In the genomic region with DNA sequence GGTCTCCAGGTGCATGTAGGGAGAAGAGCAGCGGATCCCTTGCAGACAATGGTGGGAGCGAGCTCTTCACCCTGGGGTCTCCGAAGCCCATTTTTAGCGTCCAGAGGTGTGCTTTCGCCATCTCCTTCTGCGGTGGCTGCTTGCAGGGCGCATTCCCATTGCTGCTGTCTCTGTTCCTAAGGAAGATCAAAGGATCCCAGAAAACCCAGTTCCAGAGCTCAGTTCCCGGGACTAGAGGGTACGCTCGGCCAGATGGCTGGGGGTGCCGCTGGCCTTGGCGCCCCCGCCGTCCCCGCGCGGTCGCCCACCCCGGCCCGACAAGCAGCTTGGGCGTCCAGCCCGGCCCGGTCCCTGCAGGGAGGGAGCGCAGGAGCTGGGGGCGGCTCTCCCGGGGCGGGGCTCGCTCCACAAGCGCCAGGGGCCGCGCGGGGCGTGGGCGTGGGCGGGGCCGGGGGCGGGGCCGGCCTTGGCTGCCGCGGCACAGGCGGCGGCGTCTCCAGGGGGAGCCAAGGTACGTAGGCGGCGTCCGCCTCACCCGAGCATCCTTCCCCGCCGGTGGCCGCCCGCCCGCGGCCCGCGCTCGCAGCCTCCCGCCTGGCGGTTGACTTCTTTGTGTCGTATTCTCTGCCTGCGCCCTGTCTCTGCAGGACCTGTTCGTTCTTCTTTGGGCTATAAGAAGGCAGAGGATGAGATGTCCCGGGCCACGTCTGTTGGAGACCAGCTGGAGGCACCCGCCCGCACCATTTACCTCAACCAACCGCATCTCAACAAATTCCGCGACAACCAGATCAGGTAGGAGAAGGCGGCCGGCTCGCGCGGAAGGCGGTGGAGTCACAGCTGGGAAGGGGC, we compare ENCODE assay signal across 8 cellular contexts.
DNase-seq lines count a peak whose midpoint lies in the region; ATAC-seq and TF ChIP-seq lines count a peak whose summit lies in the region.

No MANE protein-coding gene starts in this region.

- H3K4me3 ChIP-seq in GM06990 (replicated peaks; ENCODE audit: low read depth, low read length) (no peak overlapping the region), astrocyte of the cerebellum (ENCODE audit: low read depth, low read length) (peak overlapping the region; percentile 42)

- H3K4me1 Mint-ChIP-seq in neural crest cell, result peaks cover 9% of the 10 kb centered on the region

- ATAC-seq in HG02759 (IDR thresholded peaks at IDR 0.05; ENCODE audit: unreplicated experiment) (no peak), HG02642 (IDR thresholded peaks at IDR 0.05; ENCODE audit: poor library complexity, unreplicated experiment) (no peak)

- no peaks in the 10 kb centered on the region for H3K36me3 Mint-ChIP-seq in neural crest cell (ENCODE audit: low read depth)

- peak overlapping the region; percentile 86 for H3K4me3 Mint-ChIP-seq in neural crest cell

- no peaks in the 10 kb centered on the region for H3K9me3 Mint-ChIP-seq in neural crest cell

- DNase-seq in GM06990 (ENCODE audit: extremely low read depth, insufficient read length) (peak; percentile 32), NCI-H1694 (lab: John Stamatoyannopoulos, UW) (peak; percentile 16), astrocyte of the cerebellum (ENCODE audit: low read depth) (no peak), neural crest cell (ENCODE audit: low read depth, low spot score) (peak; percentile 47), HuH-7.5 (ENCODE audit: low spot score) (no peak), DMS53 treated with DMSO at 0.1 percent for 48 hours (lab: John Stamatoyannopoulos, UW; ENCODE audit: unreplicated experiment) (no peak)

- no peak for TF ChIP-seq CTCF in GM06990 (IDR thresholded peaks at IDR 0.05; ENCODE audit: insufficient read depth, low read length, poor library complexity, severe bottlenecking)
- TF ChIP-seq CTCF in astrocyte of the cerebellum (IDR thresholded peaks at IDR 0.05; ENCODE audit: low read depth, low read length, missing control alignments), result no peak
- peak; percentile 38 for TF ChIP-seq CTCF in neural crest cell (conservative IDR thresholded peaks at IDR 0.05)

- in situ Hi-C loops in astrocyte of the cerebellum (cut with HindIII; ENCODE audit: low sequenced_read_pairs), result no loop called here

- peaks cover 68% of the 10 kb centered on the region for H3K27me3 Mint-ChIP-seq in neural crest cell (ENCODE audit: low read depth)

- H3K36me3 ChIP-seq in GM06990 (ENCODE audit: control insufficient read depth, insufficient read depth, low read length), result no peaks in the 10 kb centered on the region

- H3K27me3 ChIP-seq in GM06990 (replicated peaks; ENCODE audit: control insufficient read depth, insufficient read depth, low read length), result no peaks in the 10 kb centered on the region; the same call in 1 of the 2 replicates

- H3K27ac Mint-ChIP-seq in neural crest cell (ENCODE audit: unreplicated experiment), result peak overlapping the region; percentile 86

Comparison
In these comparisons a context has a peak if more than half of its experiments do, and no peak if none do; other contexts are left out.
1. DNase-seq: peak in GM06990 (single experiment), NCI-H1694 (single experiment) and neural crest cell (single experiment); none in astrocyte of the cerebellum (single experiment), HuH-7.5 (single experiment) and DMS53 treated with DMSO at 0.1 percent for 48 hours (single experiment).